2 cellular contexts compared by ENCODE assay signal in the genomic region with DNA sequence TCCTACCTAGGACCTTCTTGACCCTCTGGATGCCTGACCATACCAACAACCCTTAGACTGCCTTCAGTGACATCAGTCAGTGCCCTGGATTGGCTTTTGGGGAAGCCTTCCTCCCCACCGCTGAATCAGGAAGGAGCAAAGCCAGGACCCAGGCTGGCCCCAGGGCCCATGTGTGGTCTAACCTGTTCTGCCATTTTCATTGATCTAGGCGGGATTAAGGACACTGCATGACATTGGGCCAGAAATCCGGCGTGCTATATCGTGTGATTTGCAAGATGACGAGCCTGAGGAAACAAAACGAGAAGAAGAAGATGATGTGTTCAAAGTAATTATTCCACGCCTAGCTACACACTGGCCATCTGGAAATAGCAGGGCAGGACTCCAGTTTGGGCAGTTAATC.
TF ChIP-seq lines count a peak whose summit lies in the region.

No MANE protein-coding gene starts in this region.

TF ChIP-seq in HepG2, 621 proteins besides CTCF, POLR2A, EP300 and RAD21:
- TF ChIP-seq TRIM24 (CRISPR knock-in tag; IDR thresholded peaks at IDR 0.05) = no peak
- no peak for TF ChIP-seq ZNF768 (CRISPR knock-in tag; IDR thresholded peaks at IDR 0.05)
- TF ChIP-seq KLF6 (CRISPR knock-in tag; IDR thresholded peaks at IDR 0.05) = no peak
- TF ChIP-seq, protein P1, sequence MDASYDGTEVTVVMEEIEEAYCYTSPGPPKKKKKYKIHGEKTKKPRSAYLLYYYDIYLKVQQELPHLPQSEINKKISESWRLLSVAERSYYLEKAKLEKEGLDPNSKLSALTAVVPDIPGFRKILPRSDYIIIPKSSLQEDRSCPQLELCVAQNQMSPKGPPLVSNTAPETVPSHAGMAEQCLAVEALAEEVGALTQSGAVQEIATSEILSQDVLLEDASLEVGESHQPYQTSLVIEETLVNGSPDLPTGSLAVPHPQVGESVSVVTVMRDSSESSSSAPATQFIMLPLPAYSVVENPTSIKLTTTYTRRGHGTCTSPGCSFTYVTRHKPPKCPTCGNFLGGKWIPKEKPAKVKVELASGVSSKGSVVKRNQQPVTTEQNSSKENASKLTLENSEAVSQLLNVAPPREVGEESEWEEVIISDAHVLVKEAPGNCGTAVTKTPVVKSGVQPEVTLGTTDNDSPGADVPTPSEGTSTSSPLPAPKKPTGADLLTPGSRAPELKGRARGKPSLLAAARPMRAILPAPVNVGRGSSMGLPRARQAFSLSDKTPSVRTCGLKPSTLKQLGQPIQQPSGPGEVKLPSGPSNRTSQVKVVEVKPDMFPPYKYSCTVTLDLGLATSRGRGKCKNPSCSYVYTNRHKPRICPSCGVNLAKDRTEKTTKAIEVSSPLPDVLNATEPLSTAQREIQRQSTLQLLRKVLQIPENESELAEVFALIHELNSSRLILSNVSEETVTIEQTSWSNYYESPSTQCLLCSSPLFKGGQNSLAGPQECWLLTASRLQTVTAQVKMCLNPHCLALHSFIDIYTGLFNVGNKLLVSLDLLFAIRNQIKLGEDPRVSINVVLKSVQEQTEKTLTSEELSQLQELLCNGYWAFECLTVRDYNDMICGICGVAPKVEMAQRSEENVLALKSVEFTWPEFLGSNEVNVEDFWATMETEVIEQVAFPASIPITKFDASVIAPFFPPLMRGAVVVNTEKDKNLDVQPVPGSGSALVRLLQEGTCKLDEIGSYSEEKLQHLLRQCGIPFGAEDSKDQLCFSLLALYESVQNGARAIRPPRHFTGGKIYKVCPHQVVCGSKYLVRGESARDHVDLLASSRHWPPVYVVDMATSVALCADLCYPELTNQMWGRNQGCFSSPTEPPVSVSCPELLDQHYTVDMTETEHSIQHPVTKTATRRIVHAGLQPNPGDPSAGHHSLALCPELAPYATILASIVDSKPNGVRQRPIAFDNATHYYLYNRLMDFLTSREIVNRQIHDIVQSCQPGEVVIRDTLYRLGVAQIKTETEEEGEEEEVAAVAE (CRISPR knock-in tag; IDR thresholded peaks at IDR 0.05; ENCODE audit: borderline replicate concordance) = no peak
- 0 out of 2 replicates have a peak, but pooled peaks have one; percentile 28 for TF ChIP-seq POLR2AphosphoS2 (IDR thresholded peaks at IDR 0.05; ENCODE audit: low read depth, low read length)

TF ChIP-seq in IMR-90, 13 proteins besides CTCF, POLR2A, EP300 and RAD21:
- TF ChIP-seq MAFK (IDR thresholded peaks at IDR 0.05; ENCODE audit: low read depth, low read length) = no peak
